In the genomic region with DNA sequence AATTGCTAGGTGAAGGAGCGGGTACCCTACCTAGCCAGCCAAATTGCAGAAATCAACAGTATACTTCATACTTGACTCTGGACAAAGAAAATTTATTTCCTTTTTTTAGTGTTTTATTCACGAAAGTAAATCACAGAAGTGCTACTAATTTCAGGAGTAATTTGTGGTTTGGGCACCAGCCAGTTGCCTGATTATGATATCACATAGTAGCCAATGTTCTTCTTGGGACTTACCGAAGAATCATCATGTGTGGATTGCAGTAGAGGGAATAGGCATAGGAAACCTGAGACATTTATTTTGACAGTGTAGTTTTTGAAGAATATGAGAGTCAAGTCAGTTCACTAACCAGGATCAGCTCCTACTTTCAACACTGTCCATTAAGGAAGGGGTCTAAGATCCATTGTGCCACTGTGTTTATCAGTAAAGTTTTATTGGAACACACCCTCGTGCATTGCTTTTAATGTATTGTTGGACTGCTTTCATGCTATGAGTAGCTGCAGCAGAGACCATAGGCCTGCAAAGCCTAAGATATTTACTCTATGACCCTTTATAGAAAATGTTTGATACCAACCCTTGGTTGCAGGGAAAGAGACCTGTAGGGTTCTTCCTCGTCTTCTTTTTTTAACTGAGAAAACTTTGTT, we compare ENCODE assay signal across 2 cellular contexts.
TF ChIP-seq lines count a peak whose summit lies in the region.

No MANE protein-coding gene starts in this region.

TF ChIP-seq in GM23338, 12 proteins besides CTCF, POLR2A, EP300 and RAD21 (continued from another document):
- TF ChIP-seq REST (IDR thresholded peaks at IDR 0.05; ENCODE audit: unreplicated experiment): no peak
- TF ChIP-seq CREB1 (CRISPR knock-in tag; IDR thresholded peaks at IDR 0.05; ENCODE audit: low read depth): no peak
TF ChIP-seq in GM23338: peak in this region for 0.

TF ChIP-seq in GM12878, 131 proteins besides CTCF, POLR2A, EP300 and RAD21 (continued from another document):
- TF ChIP-seq ATF2 (IDR thresholded peaks at IDR 0.05; ENCODE audit: low read length): peak; percentile 82
- TF ChIP-seq CHD1 (IDR thresholded peaks at IDR 0.05; ENCODE audit: low read depth, low read length): no peak
- no peak for TF ChIP-seq PRDM15 (CRISPR knock-in tag; IDR thresholded peaks at IDR 0.05)
- TF ChIP-seq EED (IDR thresholded peaks at IDR 0.05; ENCODE audit: low read depth): no peak
- TF ChIP-seq TCF7 (IDR thresholded peaks at IDR 0.05; ENCODE audit: borderline replicate concordance): no peak
- no peak for TF ChIP-seq CEBPB (IDR thresholded peaks at IDR 0.05; ENCODE audit: borderline replicate concordance in 1 of 2, low read depth in 2 of 2, low read length in 2 of 2)
- no peak for TF ChIP-seq BACH1 (IDR thresholded peaks at IDR 0.05; ENCODE audit: borderline replicate concordance)
- TF ChIP-seq PAX8 (IDR thresholded peaks at IDR 0.05): no peak
- TF ChIP-seq TBL1XR1 (IDR thresholded peaks at IDR 0.05; ENCODE audit: low read depth, low read length): no peak
- no peak for TF ChIP-seq MXI1 (IDR thresholded peaks at IDR 0.05; ENCODE audit: low read depth, low read length)
- TF ChIP-seq ZNF24 (IDR thresholded peaks at IDR 0.05): no peak
- TF ChIP-seq ZNF622 (IDR thresholded peaks at IDR 0.05): no peak
- TF ChIP-seq IKZF2 (IDR thresholded peaks at IDR 0.05): peak; percentile 48 to 60; a peak in 3 of 4 replicates
- TF ChIP-seq RUNX3 (IDR thresholded peaks at IDR 0.05; ENCODE audit: low read length): peak; percentile 90
- TF ChIP-seq KLF5 (IDR thresholded peaks at IDR 0.05; ENCODE audit: partially characterized antibody): no peak
- no peak for TF ChIP-seq SMARCA5 (IDR thresholded peaks at IDR 0.05)
- no peak for TF ChIP-seq HDGF (IDR thresholded peaks at IDR 0.05)
- TF ChIP-seq RCOR1 (conservative IDR thresholded peaks at IDR 0.05; ENCODE audit: low read depth, low read length): no peak
- TF ChIP-seq NFXL1 (IDR thresholded peaks at IDR 0.05; ENCODE audit: borderline replicate concordance): no peak
- no peak for TF ChIP-seq POLR2AphosphoS5 (IDR thresholded peaks at IDR 0.05; ENCODE audit: low read length)
- peak; percentile 38; the same call in 1 of the 2 replicates for TF ChIP-seq SPI1 (IDR thresholded peaks at IDR 0.05; ENCODE audit: borderline replicate concordance, insufficient read depth, low read depth, low read length)
- TF ChIP-seq, protein P1, sequence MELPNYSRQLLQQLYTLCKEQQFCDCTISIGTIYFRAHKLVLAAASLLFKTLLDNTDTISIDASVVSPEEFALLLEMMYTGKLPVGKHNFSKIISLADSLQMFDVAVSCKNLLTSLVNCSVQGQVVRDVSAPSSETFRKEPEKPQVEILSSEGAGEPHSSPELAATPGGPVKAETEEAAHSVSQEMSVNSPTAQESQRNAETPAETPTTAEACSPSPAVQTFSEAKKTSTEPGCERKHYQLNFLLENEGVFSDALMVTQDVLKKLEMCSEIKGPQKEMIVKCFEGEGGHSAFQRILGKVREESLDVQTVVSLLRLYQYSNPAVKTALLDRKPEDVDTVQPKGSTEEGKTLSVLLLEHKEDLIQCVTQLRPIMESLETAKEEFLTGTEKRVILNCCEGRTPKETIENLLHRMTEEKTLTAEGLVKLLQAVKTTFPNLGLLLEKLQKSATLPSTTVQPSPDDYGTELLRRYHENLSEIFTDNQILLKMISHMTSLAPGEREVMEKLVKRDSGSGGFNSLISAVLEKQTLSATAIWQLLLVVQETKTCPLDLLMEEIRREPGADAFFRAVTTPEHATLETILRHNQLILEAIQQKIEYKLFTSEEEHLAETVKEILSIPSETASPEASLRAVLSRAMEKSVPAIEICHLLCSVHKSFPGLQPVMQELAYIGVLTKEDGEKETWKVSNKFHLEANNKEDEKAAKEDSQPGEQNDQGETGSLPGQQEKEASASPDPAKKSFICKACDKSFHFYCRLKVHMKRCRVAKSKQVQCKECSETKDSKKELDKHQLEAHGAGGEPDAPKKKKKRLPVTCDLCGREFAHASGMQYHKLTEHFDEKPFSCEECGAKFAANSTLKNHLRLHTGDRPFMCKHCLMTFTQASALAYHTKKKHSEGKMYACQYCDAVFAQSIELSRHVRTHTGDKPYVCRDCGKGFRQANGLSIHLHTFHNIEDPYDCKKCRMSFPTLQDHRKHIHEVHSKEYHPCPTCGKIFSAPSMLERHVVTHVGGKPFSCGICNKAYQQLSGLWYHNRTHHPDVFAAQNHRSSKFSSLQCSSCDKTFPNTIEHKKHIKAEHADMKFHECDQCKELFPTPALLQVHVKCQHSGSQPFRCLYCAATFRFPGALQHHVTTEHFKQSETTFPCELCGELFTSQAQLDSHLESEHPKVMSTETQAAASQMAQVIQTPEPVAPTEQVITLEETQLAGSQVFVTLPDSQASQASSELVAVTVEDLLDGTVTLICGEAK (IDR thresholded peaks at IDR 0.05; ENCODE audit: borderline replicate concordance): peak; percentile 84
- TF ChIP-seq EGR1 (IDR thresholded peaks at IDR 0.05; ENCODE audit: borderline replicate concordance in 1 of 2, low read depth in 2 of 2, low read length in 2 of 2): no peak
- TF ChIP-seq SMC3 (IDR thresholded peaks at IDR 0.05; ENCODE audit: borderline replicate concordance, low read length): no peak
- TF ChIP-seq BHLHE40 (IDR thresholded peaks at IDR 0.05; ENCODE audit: borderline replicate concordance in 1 of 2, low read depth in 2 of 2, low read length in 1 of 2): 0 out of 4 replicates have a peak, but pooled peaks have one; percentile 6 to 15
